1 cellular context compared by ENCODE assay signal in genomic region chr14:24188251-24189058, GRCh38.
TF ChIP-seq lines count a peak whose summit lies in the region.

Gene IPO4, minus strand, starts transcription at chr14:24188816. Its CDS starts 29 bp downstream, at chr14:24188787.

TF ChIP-seq in K562, 482 proteins besides CTCF, POLR2A, EP300 and RAD21 (continued from another document and continues in another):
- TF ChIP-seq ARID4B (CRISPR knock-in tag; IDR thresholded peaks at IDR 0.05) (peak; percentile 99), HCFC1 (IDR thresholded peaks at IDR 0.05; ENCODE audit: low read depth, low read length) (peak; percentile 87), RBFOX2 (IDR thresholded peaks at IDR 0.05; ENCODE audit: low read depth, low read length) (peak; percentile 91), ZNF444 (CRISPR knock-in tag; IDR thresholded peaks at IDR 0.05) (peak; percentile 66), CTBP1 (IDR thresholded peaks at IDR 0.05; ENCODE audit: borderline replicate concordance) (0 out of 2 replicates have a peak, but pooled peaks have one; percentile 19), ZKSCAN3 (CRISPR knock-in tag; IDR thresholded peaks at IDR 0.05) (no peak), ETV1 (tag; conservative IDR thresholded peaks at IDR 0.05; ENCODE audit: low read depth) (peak; percentile 92), HMG20A (CRISPR knock-in tag; conservative IDR thresholded peaks at IDR 0.05) (no peak), SMAD3 (CRISPR knock-in tag; conservative IDR thresholded peaks at IDR 0.05) (0 out of 2 replicates have a peak, but pooled peaks have one; percentile 17), ESRRA (IDR thresholded peaks at IDR 0.05; ENCODE audit: borderline replicate concordance, low read depth) (peak; percentile 77; the same call in 1 of the 2 replicates), C11orf30 (IDR thresholded peaks at IDR 0.05; ENCODE audit: low read depth) (peak; percentile 72), POLR2H (tag; IDR thresholded peaks at IDR 0.05; ENCODE audit: low read depth) (0 out of 2 replicates have a peak, but pooled peaks have one; percentile 18), TRIM24 (IDR thresholded peaks at IDR 0.05) (peak in 1 of 2 experiments; percentile 99; a peak in 2 of 4 replicates), MAZ (CRISPR knock-in tag; conservative IDR thresholded peaks at IDR 0.05 in 1 of 2, IDR thresholded peaks at IDR 0.05 in 1 of 2) (peak; percentile 60 to 76), ZBTB26 (CRISPR knock-in tag; IDR thresholded peaks at IDR 0.05) (no peak), SMC3 (conservative IDR thresholded peaks at IDR 0.05; ENCODE audit: insufficient read depth, low read depth, low read length) (0 out of 2 replicates have a peak, but pooled peaks have one; percentile 34), NONO (IDR thresholded peaks at IDR 0.05; ENCODE audit: low read depth in 2 of 2, low read length in 1 of 2) (peak in 1 of 2 experiments; percentile 41; a peak in 1 of 4 replicates), NUFIP1 (IDR thresholded peaks at IDR 0.05; ENCODE audit: partially characterized antibody) (peak; percentile 74), CXXC5 (CRISPR knock-in tag; IDR thresholded peaks at IDR 0.05) (peak; percentile 89), ZNF263 (CRISPR knock-in tag; IDR thresholded peaks at IDR 0.05; ENCODE audit: borderline replicate concordance) (peak; percentile 39; the same call in 1 of the 2 replicates), JUN (IDR thresholded peaks at IDR 0.05; ENCODE audit: borderline replicate concordance, low read depth, low read length) (peak; percentile 76; the same call in 1 of the 2 replicates), JUN (CRISPR knock-in tag; IDR thresholded peaks at IDR 0.05; ENCODE audit: borderline replicate concordance) (no peak), ZNF699 (CRISPR knock-in tag; IDR thresholded peaks at IDR 0.05; ENCODE audit: insufficient replicate concordance) (no peak), MNT (conservative IDR thresholded peaks at IDR 0.05) (peak; percentile 100), ELF4 (CRISPR knock-in tag; IDR thresholded peaks at IDR 0.05) (0 out of 2 replicates have a peak, but pooled peaks have one; percentile 21), FOSL1 (tag; conservative IDR thresholded peaks at IDR 0.05) (0 out of 2 replicates have a peak, but pooled peaks have one; percentile 20), ETV6 (IDR thresholded peaks at IDR 0.05; ENCODE audit: borderline replicate concordance in 1 of 2, low read depth in 2 of 2, low read length in 1 of 2) (no peak), ETV6 (CRISPR knock-in tag; IDR thresholded peaks at IDR 0.05; ENCODE audit: borderline replicate concordance) (no peak), RCOR1 (IDR thresholded peaks at IDR 0.05; ENCODE audit: borderline replicate concordance in 1 of 2, low read depth in 2 of 2, low read length in 2 of 2) (0 out of 4 replicates have a peak, but pooled peaks of 1 of the 2 experiments have one; percentile 43), FOXJ3 (CRISPR knock-in tag; IDR thresholded peaks at IDR 0.05) (no peak), TOE1 (IDR thresholded peaks at IDR 0.05; ENCODE audit: borderline replicate concordance) (peak; percentile 80; the same call in 1 of the 2 replicates), TOE1 (CRISPR knock-in tag; IDR thresholded peaks at IDR 0.05; ENCODE audit: borderline replicate concordance, low read depth) (no peak), RBM25 (IDR thresholded peaks at IDR 0.05; ENCODE audit: low read depth, low read length, severe bottlenecking) (no peak), ZNF311 (CRISPR knock-in tag; IDR thresholded peaks at IDR 0.05) (no peak), ATF7 (IDR thresholded peaks at IDR 0.05) (peak; percentile 74), SIX5 (IDR thresholded peaks at IDR 0.05; ENCODE audit: borderline replicate concordance in 1 of 2, insufficient read depth in 1 of 2, low read depth in 1 of 2, low read length in 2 of 2) (peak; percentile 41 to 60; a peak in 3 of 4 replicates), TEAD4 (IDR thresholded peaks at IDR 0.05; ENCODE audit: low read length) (peak; percentile 58), TEAD4 (CRISPR knock-in tag; IDR thresholded peaks at IDR 0.05; ENCODE audit: borderline replicate concordance) (no peak), ZNF224 (CRISPR knock-in tag; IDR thresholded peaks at IDR 0.05) (no peak), ZKSCAN1 (IDR thresholded peaks at IDR 0.05; ENCODE audit: low read depth, low read length) (0 out of 2 replicates have a peak, but pooled peaks have one; percentile 29), MBD2 (IDR thresholded peaks at IDR 0.05; ENCODE audit: borderline replicate concordance, low read depth) (peak; percentile 60), NCOA1 (IDR thresholded peaks at IDR 0.05; ENCODE audit: low read depth) (peak; percentile 99), VEZF1 (CRISPR knock-in tag; IDR thresholded peaks at IDR 0.05) (peak; percentile 88), BHLHE40 (IDR thresholded peaks at IDR 0.05; ENCODE audit: low read length) (peak; percentile 87), SP1 (CRISPR knock-in tag; IDR thresholded peaks at IDR 0.05) (peak; percentile 83), MAFF (IDR thresholded peaks at IDR 0.05; ENCODE audit: low read length) (no peak), JUND (IDR thresholded peaks at IDR 0.05; ENCODE audit: borderline replicate concordance, low read depth, low read length) (peak; percentile 80), JUND (tag; IDR thresholded peaks at IDR 0.05; ENCODE audit: borderline replicate concordance, low read depth, low read length) (no peak; the same call in 2 of the 3 replicates)
- TF ChIP-seq, protein P1, sequence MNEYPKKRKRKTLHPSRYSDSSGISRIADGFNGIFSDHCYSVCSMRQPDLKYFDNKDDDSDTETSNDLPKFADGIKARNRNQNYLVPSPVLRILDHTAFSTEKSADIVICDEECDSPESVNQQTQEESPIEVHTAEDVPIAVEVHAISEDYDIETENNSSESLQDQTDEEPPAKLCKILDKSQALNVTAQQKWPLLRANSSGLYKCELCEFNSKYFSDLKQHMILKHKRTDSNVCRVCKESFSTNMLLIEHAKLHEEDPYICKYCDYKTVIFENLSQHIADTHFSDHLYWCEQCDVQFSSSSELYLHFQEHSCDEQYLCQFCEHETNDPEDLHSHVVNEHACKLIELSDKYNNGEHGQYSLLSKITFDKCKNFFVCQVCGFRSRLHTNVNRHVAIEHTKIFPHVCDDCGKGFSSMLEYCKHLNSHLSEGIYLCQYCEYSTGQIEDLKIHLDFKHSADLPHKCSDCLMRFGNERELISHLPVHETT (CRISPR knock-in tag; conservative IDR thresholded peaks at IDR 0.05 in 1 of 2, IDR thresholded peaks at IDR 0.05 in 1 of 2), result 0 out of 4 replicates have a peak, but pooled peaks of 1 of the 2 experiments have one; percentile 16
- TF ChIP-seq, protein P2, sequence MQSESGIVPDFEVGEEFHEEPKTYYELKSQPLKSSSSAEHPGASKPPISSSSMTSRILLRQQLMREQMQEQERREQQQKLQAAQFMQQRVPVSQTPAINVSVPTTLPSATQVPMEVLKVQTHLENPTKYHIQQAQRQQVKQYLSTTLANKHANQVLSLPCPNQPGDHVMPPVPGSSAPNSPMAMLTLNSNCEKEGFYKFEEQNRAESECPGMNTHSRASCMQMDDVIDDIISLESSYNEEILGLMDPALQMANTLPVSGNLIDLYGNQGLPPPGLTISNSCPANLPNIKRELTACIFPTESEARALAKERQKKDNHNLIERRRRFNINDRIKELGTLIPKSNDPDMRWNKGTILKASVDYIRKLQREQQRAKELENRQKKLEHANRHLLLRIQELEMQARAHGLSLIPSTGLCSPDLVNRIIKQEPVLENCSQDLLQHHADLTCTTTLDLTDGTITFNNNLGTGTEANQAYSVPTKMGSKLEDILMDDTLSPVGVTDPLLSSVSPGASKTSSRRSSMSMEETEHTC (IDR thresholded peaks at IDR 0.05), result no peak
- TF ChIP-seq, protein P3, sequence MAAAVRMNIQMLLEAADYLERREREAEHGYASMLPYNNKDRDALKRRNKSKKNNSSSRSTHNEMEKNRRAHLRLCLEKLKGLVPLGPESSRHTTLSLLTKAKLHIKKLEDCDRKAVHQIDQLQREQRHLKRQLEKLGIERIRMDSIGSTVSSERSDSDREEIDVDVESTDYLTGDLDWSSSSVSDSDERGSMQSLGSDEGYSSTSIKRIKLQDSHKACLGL (CRISPR knock-in tag; IDR thresholded peaks at IDR 0.05; ENCODE audit: borderline replicate concordance, poor library complexity, severe bottlenecking), result peak; percentile 92
- TF ChIP-seq, protein P4, sequence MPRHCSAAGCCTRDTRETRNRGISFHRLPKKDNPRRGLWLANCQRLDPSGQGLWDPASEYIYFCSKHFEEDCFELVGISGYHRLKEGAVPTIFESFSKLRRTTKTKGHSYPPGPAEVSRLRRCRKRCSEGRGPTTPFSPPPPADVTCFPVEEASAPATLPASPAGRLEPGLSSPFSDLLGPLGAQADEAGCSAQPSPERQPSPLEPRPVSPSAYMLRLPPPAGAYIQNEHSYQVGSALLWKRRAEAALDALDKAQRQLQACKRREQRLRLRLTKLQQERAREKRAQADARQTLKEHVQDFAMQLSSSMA (CRISPR knock-in tag; IDR thresholded peaks at IDR 0.05), result peak; percentile 42; the same call in 1 of the 2 replicates
- TF ChIP-seq, protein P5, sequence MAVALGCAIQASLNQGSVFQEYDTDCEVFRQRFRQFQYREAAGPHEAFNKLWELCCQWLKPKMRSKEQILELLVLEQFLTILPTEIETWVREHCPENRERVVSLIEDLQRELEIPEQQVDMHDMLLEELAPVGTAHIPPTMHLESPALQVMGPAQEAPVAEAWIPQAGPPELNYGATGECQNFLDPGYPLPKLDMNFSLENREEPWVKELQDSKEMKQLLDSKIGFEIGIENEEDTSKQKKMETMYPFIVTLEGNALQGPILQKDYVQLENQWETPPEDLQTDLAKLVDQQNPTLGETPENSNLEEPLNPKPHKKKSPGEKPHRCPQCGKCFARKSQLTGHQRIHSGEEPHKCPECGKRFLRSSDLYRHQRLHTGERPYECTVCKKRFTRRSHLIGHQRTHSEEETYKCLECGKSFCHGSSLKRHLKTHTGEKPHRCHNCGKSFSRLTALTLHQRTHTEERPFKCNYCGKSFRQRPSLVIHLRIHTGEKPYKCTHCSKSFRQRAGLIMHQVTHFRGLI (CRISPR knock-in tag; IDR thresholded peaks at IDR 0.05), result no peak
- TF ChIP-seq, protein P6, sequence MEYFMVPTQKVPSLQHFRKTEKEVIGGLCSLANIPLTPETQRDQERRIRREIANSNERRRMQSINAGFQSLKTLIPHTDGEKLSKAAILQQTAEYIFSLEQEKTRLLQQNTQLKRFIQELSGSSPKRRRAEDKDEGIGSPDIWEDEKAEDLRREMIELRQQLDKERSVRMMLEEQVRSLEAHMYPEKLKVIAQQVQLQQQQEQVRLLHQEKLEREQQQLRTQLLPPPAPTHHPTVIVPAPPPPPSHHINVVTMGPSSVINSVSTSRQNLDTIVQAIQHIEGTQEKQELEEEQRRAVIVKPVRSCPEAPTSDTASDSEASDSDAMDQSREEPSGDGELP (CRISPR knock-in tag; IDR thresholded peaks at IDR 0.05; ENCODE audit: borderline replicate concordance), result peak; percentile 73
